Comparison of ENCODE assay signal across 9 cellular contexts in the genomic region with DNA sequence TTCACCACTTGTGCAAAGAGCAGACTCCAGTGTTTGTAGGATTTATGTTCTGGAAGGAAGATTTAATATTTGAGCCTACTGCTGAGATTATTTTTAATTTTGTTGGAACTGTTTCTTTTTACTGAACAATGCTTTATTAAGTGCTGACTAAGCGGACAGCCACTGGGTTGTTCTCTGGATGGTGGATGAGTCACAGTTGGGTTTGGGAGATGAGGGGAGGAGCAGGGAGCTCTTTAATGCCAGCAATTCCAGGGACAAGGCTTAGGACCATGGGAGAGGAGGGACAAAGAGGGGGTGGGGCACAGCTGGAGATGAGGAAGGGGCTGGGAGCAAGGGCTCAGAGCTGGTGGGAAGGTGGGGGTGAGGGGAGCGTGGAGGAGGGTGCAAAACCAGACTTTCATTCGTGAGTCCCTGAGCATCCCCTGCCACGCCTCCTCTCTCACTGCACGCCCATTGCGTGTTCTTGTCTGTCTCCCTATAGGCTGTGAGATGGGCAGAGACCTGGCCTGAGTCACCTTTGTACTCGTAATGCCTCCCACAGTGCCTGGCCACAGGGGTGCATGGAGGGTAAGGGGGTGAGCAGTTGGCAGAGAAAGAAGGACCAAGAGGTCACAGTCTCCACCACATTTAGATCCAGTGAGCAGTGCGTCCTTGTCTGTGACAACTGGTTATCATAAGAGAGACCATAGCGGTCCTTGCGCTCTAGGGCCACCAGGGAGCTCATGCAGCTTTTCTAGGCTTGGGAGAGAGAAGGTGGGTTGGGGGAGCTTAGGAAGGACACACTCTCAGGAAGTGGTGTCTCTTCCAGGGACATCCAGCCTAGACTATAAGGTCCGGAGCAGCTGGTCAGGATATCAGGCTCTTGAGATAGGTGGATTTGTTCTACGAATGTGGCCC. TPM values are rescaled to one million over a fixed set of nuclear protein-coding genes. Genes with fewer than 3 reads are reported as not detected.
A peak's percentile ranks its signal among the peaks of the same experiment; 100 is the strongest.
DNase-seq lines count a peak whose midpoint lies in the region; ATAC-seq and TF ChIP-seq lines count a peak whose summit lies in the region.
"Had no signal": no experiment of that assay in that cellular context is flagged by ENCODE, and none has a peak within 500 bp of the region (broad histone marks: within the 10 kb centered on the region; RNA-seq: fewer than 3 reads in every experiment).

No MANE protein-coding gene starts in this region.

- H3K36me3 ChIP-seq in osteoblast (ENCODE audit: insufficient read depth, low read length): no peaks in the 10 kb centered on the region

- ATAC-seq in HG03457 (IDR thresholded peaks at IDR 0.05; ENCODE audit: unreplicated experiment): no peak
- ATAC-seq: activated CD8-positive, alpha-beta T cell treated with anti-CD3 and anti-CD28 coated beads for 36 hours had no signal

- POLR2A ChIA-PET in RWPE1 (lab: Yijun Ruan, JAX; ENCODE audit: low non-redundant PET): interaction anchor here (1.0 kb wide), 1 partner anchor 43 kb away, joined by 5 read pairs; no protein-coding TSS in a partner anchor

- no peaks in the 10 kb centered on the region for H3K79me2 ChIP-seq in osteoblast (ENCODE audit: insufficient read depth, low read length)

- peak overlapping the region; percentile 48 for H2AFZ ChIP-seq in osteoblast (ENCODE audit: low read length)

- no peak overlapping the region for H3K4me3 ChIP-seq in osteoblast (ENCODE audit: insufficient read depth, low read length)

- peaks cover 27% of the 10 kb centered on the region for H3K4me1 ChIP-seq in osteoblast (ENCODE audit: insufficient read depth, low read length)

- DNase-seq in Caki2 (ENCODE audit: low read depth) (peak; percentile 44), RWPE1 (ENCODE audit: low spot score) (peak; percentile 81), fibroblast of peridontal ligament (ENCODE audit: extremely low read depth) (peak; percentile 75), osteoblast (ENCODE audit: insufficient read length, low spot score, missing footprints) (peak; percentile 92), NCI-H2107 treated with DMSO at 0.1 percent for 48 hours (lab: John Stamatoyannopoulos, UW; ENCODE audit: unreplicated experiment) (no peak), GM20000 (ENCODE audit: low spot score) (no peak)
- no peak for DNase-seq in effector CD4-positive, alpha-beta T cell
- DNase-seq: activated CD8-positive, alpha-beta T cell treated with anti-CD3 and anti-CD28 coated beads for 36 hours had no signal

- H3K27me3 ChIP-seq in osteoblast (ENCODE audit: insufficient read depth, low read length): no peaks in the 10 kb centered on the region

- CTCF ChIA-PET in RWPE1 (lab: Yijun Ruan, JAX): interaction anchor here (0.6 kb wide), 2 partner anchors 8 to 26 kb away, joined by 3 to 4 read pairs; no protein-coding TSS in a partner anchor

- no peaks in the 10 kb centered on the region for H4K20me1 ChIP-seq in osteoblast (ENCODE audit: insufficient read depth, low read length)

- in situ Hi-C loops in Caki2 (cut with HindIII; ENCODE audit: low pct_unique_long_range_greater_than_20kb, low sequenced_read_pairs): no loop called here

- peak overlapping the region; percentile 49 for H3K4me2 ChIP-seq in osteoblast (ENCODE audit: insufficient read depth, low read length)

- no peaks in the 10 kb centered on the region for H3K9me3 ChIP-seq in osteoblast (ENCODE audit: low read depth, low read length)

- TF ChIP-seq CTCF in RWPE1 (conservative IDR thresholded peaks at IDR 0.05; ENCODE audit: low read depth): no peak
- TF ChIP-seq CTCF in osteoblast (IDR thresholded peaks at IDR 0.05; ENCODE audit: extremely low read depth, low read depth, low read length): no peak
- TF ChIP-seq CTCF in GM20000 (IDR thresholded peaks at IDR 0.05; ENCODE audit: extremely low read depth, missing control alignments): no peak

- H3K27ac ChIP-seq in RWPE1 (peak overlapping the region; percentile 82), osteoblast (ENCODE audit: low read depth, low read length) (peak overlapping the region; percentile 10)

RNA-seq across cellular contexts. Expression of a gene that starts 18.4 kb away (rescaled TPM):
- 0.75 and 3.5 TPM in 2 replicates for total RNA-seq in Caki2 (2014; rRNA removed; shearing (Covaris generic); ENCODE audit: low replicate concordance)
- total RNA-seq in osteoblast: 2.5 and 3.8 TPM in 2 replicates
- total RNA-seq: activated CD8-positive, alpha-beta T cell treated with anti-CD3 and anti-CD28 coated beads for 36 hours had no signal

RNA-seq across cellular contexts. Expression of a gene that starts 48.2 kb away (rescaled TPM):
- 18.5 and 20.6 TPM in 2 replicates for total RNA-seq in Caki2 (2014; rRNA removed; shearing (Covaris generic); ENCODE audit: low replicate concordance)
- 19.4 and 22.1 TPM in 2 replicates for total RNA-seq in osteoblast

Comparison
In these comparisons a context has a peak if more than half of its experiments do, and no peak if none do; other contexts are left out.
1. DNase-seq: peak in Caki2 (single experiment), RWPE1 (single experiment), fibroblast of peridontal ligament (single experiment) and osteoblast (single experiment); none in NCI-H2107 treated with DMSO at 0.1 percent for 48 hours (single experiment), GM20000 (single experiment) and effector CD4-positive, alpha-beta T cell (single experiment).